In genomic region chr11:118295199-118295598, GRCh38 we compare ENCODE assay signal across 23 cellular contexts. TPM values are rescaled to one million over a fixed set of nuclear protein-coding genes. Genes with fewer than 3 reads are reported as not detected.
A peak's percentile ranks its signal among the peaks of the same experiment; 100 is the strongest.
DNase-seq lines count a peak whose midpoint lies in the region; ATAC-seq and TF ChIP-seq lines count a peak whose summit lies in the region.
"Had no signal": no experiment of that assay in that cellular context is flagged by ENCODE, and none has a peak within 500 bp of the region (broad histone marks: within the 10 kb centered on the region; RNA-seq: fewer than 3 reads in every experiment).

No MANE protein-coding gene starts in this region.

- H3K4me3 ChIP-seq in endodermal cell (ENCODE audit: low read length) (no peak overlapping the region), ascending aorta (no peak overlapping the region)
- H3K4me3 ChIP-seq: adrenal gland; BLaER1 treated with 17β-estradiol and CSF1 and Interleukin-3, amounts not matched to agents 10 nM and 100 nM; prostate gland; sigmoid colon; SJSA1; suprapubic skin had no signal

- 69 to 81% methylated on average over 3 to 5 of the region's 5 CpGs for WGBS in endodermal cell (ENCODE audit: insufficient coverage in 1 of 2, insufficient read length in 1 of 2), 2 experiments

- intact Hi-C loops in ascending aorta (cut with DNase I): no loop called here

- peak; percentile 31 for ATAC-seq in stimulated activated naive CD8-positive, alpha-beta T cell treated with anti-CD3 and anti-CD28 coated beads, Interleukin-15, amount 100 ng/mL, for 72 hours
- no peak for ATAC-seq in stimulated activated naive CD8-positive, alpha-beta T cell treated with anti-CD3 and anti-CD28 coated beads, Interleukin-15, Interleukin-2, amounts not matched to agents 100 U/mL and 50 U/mL, for 24 hours
- ATAC-seq in stimulated activated effector memory CD8-positive, alpha-beta T cell treated with anti-CD3 and anti-CD28 coated beads, Interleukin-12 subunit alpha, Interleukin-12 subunit beta, amount 100 ng/mL, for 72 hours: no peak
- ATAC-seq: stimulated activated memory B cell treated with anti-CD40 and anti-IgM and Interleukin-4, amounts not matched to agents 10 μg/mL and 1 μg/mL and 100 μg/mL, for 72 hours had no signal

- H3K27ac Mint-ChIP-seq in stimulated activated naive CD8-positive, alpha-beta T cell treated with anti-CD3 and anti-CD28 coated beads, Interleukin-15, amount 100 ng/mL, for 72 hours: no peak overlapping the region
- no peak overlapping the region for H3K27ac Mint-ChIP-seq in endodermal cell
- H3K27ac Mint-ChIP-seq in stimulated activated effector memory CD8-positive, alpha-beta T cell treated with anti-CD3 and anti-CD28 coated beads, Interleukin-12 subunit alpha, Interleukin-12 subunit beta, amount 100 ng/mL, for 72 hours: peak overlapping the region; percentile 64
- H3K27ac Mint-ChIP-seq: stimulated activated memory B cell treated with anti-CD40 and anti-IgM and Interleukin-4, amounts not matched to agents 10 μg/mL and 1 μg/mL and 100 μg/mL, for 72 hours had no signal

- H3K4me1 ChIP-seq in endodermal cell (ENCODE audit: control insufficient read depth, insufficient read depth, low read length): no peaks in the 10 kb centered on the region
- H3K4me1 ChIP-seq in ascending aorta: no peaks in the 10 kb centered on the region
- H3K4me1 ChIP-seq: adrenal gland, prostate gland, SJSA1 had no signal

- H3K9ac ChIP-seq in endodermal cell (ENCODE audit: extremely low read depth, low read length, poor library complexity, severe bottlenecking): no peak overlapping the region
- H3K9ac ChIP-seq: BLaER1 treated with 17β-estradiol and CSF1 and Interleukin-3, amounts not matched to agents 10 nM and 100 nM had no signal

- DNase-seq in stimulated activated naive CD8-positive, alpha-beta T cell treated with anti-CD3 and anti-CD28 coated beads, Interleukin-15, amount 100 ng/mL, for 72 hours: no peak
- no peak for DNase-seq in stimulated activated naive CD8-positive, alpha-beta T cell treated with anti-CD3 and anti-CD28 coated beads, Interleukin-15, Interleukin-2, amounts not matched to agents 100 U/mL and 50 U/mL, for 24 hours
- DNase-seq in NCI-H526 treated with DMSO at 0.1 percent for 48 hours (lab: John Stamatoyannopoulos, UW): peak; percentile 49
- DNase-seq in endodermal cell: peak; percentile 75
- no peak for DNase-seq in stimulated activated effector memory CD8-positive, alpha-beta T cell treated with anti-CD3 and anti-CD28 coated beads, Interleukin-12 subunit alpha, Interleukin-12 subunit beta, amount 100 ng/mL, for 72 hours (ENCODE audit: low spot score in 2 of 2)
- no peak for DNase-seq in DMS 273 (lab: John Stamatoyannopoulos, UW; ENCODE audit: unreplicated experiment)
- no peak for DNase-seq in NCI-H524 treated with DMSO at 0.1 percent for 48 hours (lab: John Stamatoyannopoulos, UW)
- no peak for DNase-seq in ascending aorta (ENCODE audit: low spot score in 2 of 2)
- DNase-seq: activated T-cell treated with anti-CD3 and anti-CD28 coated beads, Interleukin-2, amount 50 U/mL, for 24 hours; adrenal gland; effector CD8-positive, alpha-beta T cell; NCI-H1694 treated with DMSO at 0.1 percent for 48 hours; sigmoid colon had no signal

- no peak for TF ChIP-seq CTCF in endodermal cell (conservative IDR thresholded peaks at IDR 0.05)
- no peak for TF ChIP-seq CTCF in ascending aorta (IDR thresholded peaks at IDR 0.05)

- H3K36me3 Mint-ChIP-seq in endodermal cell (ENCODE audit: low read depth): no peaks in the 10 kb centered on the region
- no peaks in the 10 kb centered on the region for H3K36me3 Mint-ChIP-seq in stimulated activated effector memory CD8-positive, alpha-beta T cell treated with anti-CD3 and anti-CD28 coated beads, Interleukin-12 subunit alpha, Interleukin-12 subunit beta, amount 100 ng/mL, for 72 hours
- H3K36me3 Mint-ChIP-seq: stimulated activated memory B cell treated with anti-CD40 and anti-IgM and Interleukin-4, amounts not matched to agents 10 μg/mL and 1 μg/mL and 100 μg/mL, for 72 hours had no signal

- H3K9me3 Mint-ChIP-seq in stimulated activated naive CD8-positive, alpha-beta T cell treated with anti-CD3 and anti-CD28 coated beads, Interleukin-15, amount 100 ng/mL, for 72 hours: peaks cover 0 to under 1% of the 10 kb centered on the region in 2 donors
- no peaks in the 10 kb centered on the region for H3K9me3 Mint-ChIP-seq in endodermal cell
- H3K9me3 Mint-ChIP-seq in stimulated activated effector memory CD8-positive, alpha-beta T cell treated with anti-CD3 and anti-CD28 coated beads, Interleukin-12 subunit alpha, Interleukin-12 subunit beta, amount 100 ng/mL, for 72 hours: no peaks in the 10 kb centered on the region
- H3K9me3 Mint-ChIP-seq: activated T-cell treated with anti-CD3 and anti-CD28 coated beads, Interleukin-2, amount 50 U/mL, for 24 hours; stimulated activated memory B cell treated with anti-CD40 and anti-IgM and Interleukin-4, amounts not matched to agents 10 μg/mL and 1 μg/mL and 100 μg/mL, for 72 hours had no signal

- H3K4me1 Mint-ChIP-seq in stimulated activated naive CD8-positive, alpha-beta T cell treated with anti-CD3 and anti-CD28 coated beads, Interleukin-15, amount 100 ng/mL, for 72 hours: peaks cover 25% of the 10 kb centered on the region
- H3K4me1 Mint-ChIP-seq in endodermal cell: no peaks in the 10 kb centered on the region
- H3K4me1 Mint-ChIP-seq in stimulated activated effector memory CD8-positive, alpha-beta T cell treated with anti-CD3 and anti-CD28 coated beads, Interleukin-12 subunit alpha, Interleukin-12 subunit beta, amount 100 ng/mL, for 72 hours: peaks cover 20% of the 10 kb centered on the region

- no peaks in the 10 kb centered on the region for H3K27me3 Mint-ChIP-seq in stimulated activated naive CD8-positive, alpha-beta T cell treated with anti-CD3 and anti-CD28 coated beads, Interleukin-15, amount 100 ng/mL, for 72 hours
- peaks cover 27% of the 10 kb centered on the region for H3K27me3 Mint-ChIP-seq in endodermal cell (ENCODE audit: insufficient read depth)
- H3K27me3 Mint-ChIP-seq: activated T-cell treated with anti-CD3 and anti-CD28 coated beads, Interleukin-2, amount 50 U/mL, for 24 hours had no signal

- no peak overlapping the region for H3K27ac ChIP-seq in endodermal cell (ENCODE audit: low read depth, low read length)
- H3K27ac ChIP-seq in ascending aorta: no peak overlapping the region
- H3K27ac ChIP-seq: adrenal gland; BLaER1 treated with 17β-estradiol and CSF1 and Interleukin-3, amounts not matched to agents 10 nM and 100 nM; brain microvascular endothelial cell; neutrophil; prostate gland; sigmoid colon; SJSA1; suprapubic skin had no signal

- H3K9me3 ChIP-seq in endodermal cell (ENCODE audit: control insufficient read depth, low read length) (no peaks in the 10 kb centered on the region), ascending aorta (no peaks in the 10 kb centered on the region)
- H3K9me3 ChIP-seq: adrenal gland; BLaER1 treated with 17β-estradiol and CSF1 and Interleukin-3, amounts not matched to agents 10 nM and 100 nM; Caco-2; neutrophil; prostate gland; sigmoid colon; SJSA1; suprapubic skin had no signal

- no peak overlapping the region for H3K4me3 Mint-ChIP-seq in stimulated activated naive CD8-positive, alpha-beta T cell treated with anti-CD3 and anti-CD28 coated beads, Interleukin-15, amount 100 ng/mL, for 72 hours
- no peak overlapping the region for H3K4me3 Mint-ChIP-seq in endodermal cell
- no peak overlapping the region for H3K4me3 Mint-ChIP-seq in stimulated activated effector memory CD8-positive, alpha-beta T cell treated with anti-CD3 and anti-CD28 coated beads, Interleukin-12 subunit alpha, Interleukin-12 subunit beta, amount 100 ng/mL, for 72 hours
- H3K4me3 Mint-ChIP-seq: activated T-cell treated with anti-CD3 and anti-CD28 coated beads, Interleukin-2, amount 50 U/mL, for 24 hours; stimulated activated memory B cell treated with anti-CD40 and anti-IgM and Interleukin-4, amounts not matched to agents 10 μg/mL and 1 μg/mL and 100 μg/mL, for 72 hours had no signal

- H3K27me3 ChIP-seq in endodermal cell (ENCODE audit: control insufficient read depth, insufficient read depth, low read length, poor library complexity, severe bottlenecking) (peaks cover 18% of the 10 kb centered on the region), ascending aorta (no peaks in the 10 kb centered on the region)
- H3K27me3 ChIP-seq: BLaER1 treated with 17β-estradiol and CSF1 and Interleukin-3, amounts not matched to agents 10 nM and 100 nM; brain microvascular endothelial cell; sigmoid colon; SJSA1; suprapubic skin had no signal

- H3K36me3 ChIP-seq in endodermal cell (ENCODE audit: control insufficient read depth, insufficient read depth, low read length): no peaks in the 10 kb centered on the region
- no peaks in the 10 kb centered on the region for H3K36me3 ChIP-seq in ascending aorta
- H3K36me3 ChIP-seq: adrenal gland; BLaER1 treated with 17β-estradiol and CSF1 and Interleukin-3, amounts not matched to agents 10 nM and 100 nM; brain microvascular endothelial cell; neutrophil; prostate gland; sigmoid colon; SJSA1; suprapubic skin had no signal

RNA-seq across cellular contexts. Expression of gene CD3E, which starts 9.3 kb away (rescaled TPM):
- total RNA-seq in endodermal cell: under 1 TPM in 1 of 2 donors, not detected in 1; 0.29 TPM
- not detected for polyA plus RNA-seq in endodermal cell (2013, experiment 1 of 2)
- polyA plus RNA-seq in endodermal cell (2013, experiment 2 of 2): not detected
- total RNA-seq in ascending aorta: not detected
- total RNA-seq: epithelial cell of proximal tubule, HepG2, SJSA1 had no signal
- polyA plus RNA-seq: HepG2 had no signal

RNA-seq across cellular contexts. Expression of gene MPZL2, which starts 31.1 kb away (rescaled TPM):
- 1 to 10 TPM; 3.2 to 4.4 TPM for total RNA-seq in endodermal cell
- polyA plus RNA-seq in endodermal cell (2013, experiment 1 of 2): 1.1 TPM
- polyA plus RNA-seq in endodermal cell (2013, experiment 2 of 2): 0.33 TPM
- 53.0 TPM for total RNA-seq in ascending aorta
- total RNA-seq: SJSA1 had no signal

RNA-seq across cellular contexts. Expression of gene MPZL3, which starts 43.0 kb away (rescaled TPM):
- total RNA-seq in endodermal cell: 1 to 10 TPM; 4.1 to 5.7 TPM
- 0.32 TPM for polyA plus RNA-seq in endodermal cell (2013, experiment 1 of 2)
- 0.54 TPM for polyA plus RNA-seq in endodermal cell (2013, experiment 2 of 2)
- total RNA-seq in ascending aorta: 0.21 TPM
- total RNA-seq: SJSA1 had no signal

RNA-seq across cellular contexts. Expression of gene CD3D, which starts 47.3 kb away (rescaled TPM):
- total RNA-seq in endodermal cell (under 1 TPM in 1 of 2 donors, not detected in 1; 0.92 TPM), ascending aorta (not detected)
- not detected for polyA plus RNA-seq in endodermal cell (2013, experiment 1 of 2)
- polyA plus RNA-seq in endodermal cell (2013, experiment 2 of 2): not detected
- total RNA-seq: Caco-2, epithelial cell of proximal tubule, SJSA1 had no signal

RNA-seq across cellular contexts. Expression of gene CD3G, which starts 48.9 kb away (rescaled TPM):
- total RNA-seq in endodermal cell (not detected), ascending aorta (not detected)
- not detected for polyA plus RNA-seq in endodermal cell (2013, experiment 1 of 2)
- not detected for polyA plus RNA-seq in endodermal cell (2013, experiment 2 of 2)
- total RNA-seq: epithelial cell of proximal tubule, HepG2, SJSA1 had no signal
- polyA plus RNA-seq: HepG2 had no signal

Comparison
In these comparisons a context has a peak if more than half of its experiments do, and no peak if none do; other contexts are left out.
1. DNase-seq: peak in NCI-H526 treated with DMSO at 0.1 percent for 48 hours (single experiment) and endodermal cell (single experiment); none in stimulated activated naive CD8-positive, alpha-beta T cell treated with anti-CD3 and anti-CD28 coated beads, Interleukin-15, amount 100 ng/mL, for 72 hours (0 of 2), stimulated activated naive CD8-positive, alpha-beta T cell treated with anti-CD3 and anti-CD28 coated beads, Interleukin-15, Interleukin-2, amounts not matched to agents 100 U/mL and 50 U/mL, for 24 hours (single experiment), stimulated activated effector memory CD8-positive, alpha-beta T cell treated with anti-CD3 and anti-CD28 coated beads, Interleukin-12 subunit alpha, Interleukin-12 subunit beta, amount 100 ng/mL, for 72 hours (0 of 2), DMS 273 (single experiment), NCI-H524 treated with DMSO at 0.1 percent for 48 hours (single experiment) and ascending aorta (0 of 2).